In genomic region chr17:16428098-16428882, GRCh38 we compare ENCODE assay signal across 9 cellular contexts. TPM values are rescaled to one million over a fixed set of nuclear protein-coding genes. Genes with fewer than 3 reads are reported as not detected.
A peak's percentile ranks its signal among the peaks of the same experiment; 100 is the strongest.
DNase-seq lines count a peak whose midpoint lies in the region; TF ChIP-seq lines count a peak whose summit lies in the region.
"Had no signal": no experiment of that assay in that cellular context is flagged by ENCODE, and none has a peak within 500 bp of the region (broad histone marks: within the 10 kb centered on the region; RNA-seq: fewer than 3 reads in every experiment).

No MANE protein-coding gene starts in this region.

- H3K36me3 Mint-ChIP-seq in Calu3 (ENCODE audit: insufficient read depth, unreplicated experiment), result no peaks in the 10 kb centered on the region
- no peaks in the 10 kb centered on the region for H3K36me3 Mint-ChIP-seq in osteocyte (ENCODE audit: unreplicated experiment)

- peak overlapping the region; percentile 34 for H2AFZ ChIP-seq in fibroblast of lung (ENCODE audit: low read length)

- no peaks in the 10 kb centered on the region for H3K9me3 ChIP-seq in fibroblast of lung (ENCODE audit: control insufficient read depth, insufficient read depth, low read depth, low read length)

- no peak overlapping the region for H3K4me2 ChIP-seq in fibroblast of lung (ENCODE audit: extremely low read depth, insufficient read depth, low read length)
- H3K4me2 ChIP-seq: KMS-11 had no signal

- H3K4me1 ChIP-seq in fibroblast of lung (ENCODE audit: control insufficient read depth, extremely low read depth, insufficient read depth, low read length), result peaks cover 4% of the 10 kb centered on the region

- peak overlapping the region; percentile 48 for H3K27ac ChIP-seq in fibroblast of lung (ENCODE audit: insufficient read depth, low read length)
- H3K27ac ChIP-seq: KMS-11 had no signal

- no peaks in the 10 kb centered on the region for H3K27me3 ChIP-seq in fibroblast of lung (ENCODE audit: control insufficient read depth, insufficient read depth, low read length)

- H3K9me3 Mint-ChIP-seq in Calu3 (ENCODE audit: low read depth, unreplicated experiment) (no peaks in the 10 kb centered on the region), osteocyte (ENCODE audit: unreplicated experiment) (no peaks in the 10 kb centered on the region)

- H3K27me3 Mint-ChIP-seq in Calu3 (ENCODE audit: unreplicated experiment), result no peaks in the 10 kb centered on the region
- H3K27me3 Mint-ChIP-seq in osteocyte (ENCODE audit: unreplicated experiment), result no peaks in the 10 kb centered on the region

- TF ChIP-seq EP300 in Ishikawa (IDR thresholded peaks at IDR 0.05; ENCODE audit: borderline replicate concordance), result no peak

- DNase-seq in Calu3 (peak; percentile 58), fibroblast of lung (ENCODE audit: low read depth in 2 of 2) (peak in 1 of 2 donors; percentile 74), osteocyte (ENCODE audit: extremely low spot score, unreplicated experiment) (no peak), NCI-H1092 treated with DMSO at 0.1 percent for 48 hours (lab: John Stamatoyannopoulos, UW) (no peak), NCI-H2107 (lab: John Stamatoyannopoulos, UW) (no peak), NCI-H2081 treated with DMSO at 0.1 percent for 48 hours (lab: John Stamatoyannopoulos, UW) (no peak)
- peak; percentile 42 to 47 for DNase-seq in activated CD4-positive, alpha-beta T cell treated with anti-CD3 and anti-CD28 coated beads for 4 hours

- TF ChIP-seq CTCF in Calu3 (IDR thresholded peaks at IDR 0.05; ENCODE audit: unreplicated experiment) (no peak), fibroblast of lung (conservative IDR thresholded peaks at IDR 0.05 in 1 of 2, IDR thresholded peaks at IDR 0.05 in 1 of 2; ENCODE audit: low read depth in 1 of 2, low read length in 2 of 2) (peak; percentile 60 to 83), osteocyte (IDR thresholded peaks at IDR 0.05) (peak; percentile 52)

- H3K4me1 Mint-ChIP-seq in Calu3 (ENCODE audit: low read depth, unreplicated experiment) (no peaks in the 10 kb centered on the region), osteocyte (ENCODE audit: unreplicated experiment) (no peaks in the 10 kb centered on the region)

- peaks cover 34% of the 10 kb centered on the region for H3K36me3 ChIP-seq in fibroblast of lung (ENCODE audit: control insufficient read depth, insufficient read depth, low read length)

- H3K4me3 Mint-ChIP-seq in Calu3 (ENCODE audit: low read depth, unreplicated experiment) (no peak overlapping the region), osteocyte (ENCODE audit: unreplicated experiment) (no peak overlapping the region)

- no peaks in the 10 kb centered on the region for H4K20me1 ChIP-seq in fibroblast of lung (ENCODE audit: control insufficient read depth, extremely low read depth, insufficient read depth, low read length)

- H3K4me3 ChIP-seq in fibroblast of lung (replicated peaks in 1 of 4; ENCODE audit: control extremely low read depth in 1 of 4, insufficient read depth in 1 of 4, low read depth in 3 of 4, low read length in 4 of 4), result no peak overlapping the region

- no TSS peak for BruUV-seq in Calu3 (replicated peaks; lab: Mats Ljungman, UMichigan)

- H3K79me2 ChIP-seq in fibroblast of lung (ENCODE audit: control insufficient read depth, insufficient read depth, low read length), result peaks cover under 1% of the 10 kb centered on the region

- peak; percentile 28; the same call in 1 of the 2 replicates for TF ChIP-seq RAD21 in Ishikawa (IDR thresholded peaks at IDR 0.05; ENCODE audit: low read depth)

- no peak overlapping the region for H3K9ac ChIP-seq in fibroblast of lung (ENCODE audit: insufficient read depth, low read length)
- H3K9ac ChIP-seq: KMS-11 had no signal

- intact Hi-C loops in Calu3 (cut with micrococcal nuclease; ENCODE audit: unreplicated experiment), result no loop called here

- H3K27ac Mint-ChIP-seq in Calu3 (ENCODE audit: unreplicated experiment), result no peak overlapping the region
- no peak overlapping the region for H3K27ac Mint-ChIP-seq in osteocyte (ENCODE audit: unreplicated experiment)

- CTCF ChIA-PET in Calu3 (lab: Charles Lee), result interaction anchor here (0.9 to 1.5 kb wide), 5 partner anchors 10 to 103 kb away, joined by 3 to 8 read pairs (median 4); no protein-coding TSS in a partner anchor

TF ChIP-seq in Ishikawa, 13 proteins besides CTCF, POLR2A, EP300 and RAD21:
- no peak for TF ChIP-seq NFIC (IDR thresholded peaks at IDR 0.05)
- TF ChIP-seq MAX (IDR thresholded peaks at IDR 0.05), result peak; percentile 66
- no peak for TF ChIP-seq TAF1 (IDR thresholded peaks at IDR 0.05; ENCODE audit: low read depth)
- no peak for TF ChIP-seq TCF12 (IDR thresholded peaks at IDR 0.05; ENCODE audit: low read depth)
- TF ChIP-seq ZBTB7A (IDR thresholded peaks at IDR 0.05; ENCODE audit: low read depth), result no peak

RNA-seq across cellular contexts. Expression of gene TRPV2, which starts 12.9 kb away (rescaled TPM):
- total RNA-seq in Calu3 (2022), result 0.87 and 1.0 TPM in 2 replicates
- total RNA-seq in fibroblast of lung, result 56.2 and 74.5 TPM in 2 replicates
- 62.6 and 68.6 TPM in 2 replicates for polyA plus RNA-seq in fibroblast of lung
- polyA plus RNA-seq in fibroblast of lung (2012), result 118 and 127 TPM in 2 replicates
- polyA minus RNA-seq in fibroblast of lung (ENCODE audit: low replicate concordance), result 298 and 337 TPM in 2 replicates
- total RNA-seq in osteocyte, result 1.3 and 1.9 TPM in 2 replicates

RNA-seq across cellular contexts. Expression of gene UBB, which starts 47.4 kb away (rescaled TPM):
- 973 and 1,004 TPM in 2 replicates for total RNA-seq in Calu3 (2022)
- 2,161 and 3,188 TPM in 2 replicates for total RNA-seq in fibroblast of lung
- polyA plus RNA-seq in fibroblast of lung, result 1,190 and 2,089 TPM in 2 replicates
- 2,029 and 2,802 TPM in 2 replicates for polyA plus RNA-seq in fibroblast of lung (2012)
- 2,290 and 3,189 TPM in 2 replicates for polyA minus RNA-seq in fibroblast of lung (ENCODE audit: low replicate concordance)
- total RNA-seq in osteocyte, result 1,191 and 1,207 TPM in 2 replicates

Comparison
In these comparisons a context has a peak if more than half of its experiments do, and no peak if none do; other contexts are left out.
1. DNase-seq: peak in Calu3 (single experiment) and activated CD4-positive, alpha-beta T cell treated with anti-CD3 and anti-CD28 coated beads for 4 hours (2 of 2); none in osteocyte (single experiment), NCI-H1092 treated with DMSO at 0.1 percent for 48 hours (single experiment), NCI-H2107 (single experiment) and NCI-H2081 treated with DMSO at 0.1 percent for 48 hours (single experiment).
2. RNA of gene TRPV2, which starts 12.9 kb away (total RNA-seq): 56.2 to 74.5 TPM in fibroblast of lung; 1.3 to 1.9 TPM in osteocyte and 0.87 to 1.0 TPM in Calu3; every median in the first group is over 10 times any median in the second.